In the genomic region with DNA sequence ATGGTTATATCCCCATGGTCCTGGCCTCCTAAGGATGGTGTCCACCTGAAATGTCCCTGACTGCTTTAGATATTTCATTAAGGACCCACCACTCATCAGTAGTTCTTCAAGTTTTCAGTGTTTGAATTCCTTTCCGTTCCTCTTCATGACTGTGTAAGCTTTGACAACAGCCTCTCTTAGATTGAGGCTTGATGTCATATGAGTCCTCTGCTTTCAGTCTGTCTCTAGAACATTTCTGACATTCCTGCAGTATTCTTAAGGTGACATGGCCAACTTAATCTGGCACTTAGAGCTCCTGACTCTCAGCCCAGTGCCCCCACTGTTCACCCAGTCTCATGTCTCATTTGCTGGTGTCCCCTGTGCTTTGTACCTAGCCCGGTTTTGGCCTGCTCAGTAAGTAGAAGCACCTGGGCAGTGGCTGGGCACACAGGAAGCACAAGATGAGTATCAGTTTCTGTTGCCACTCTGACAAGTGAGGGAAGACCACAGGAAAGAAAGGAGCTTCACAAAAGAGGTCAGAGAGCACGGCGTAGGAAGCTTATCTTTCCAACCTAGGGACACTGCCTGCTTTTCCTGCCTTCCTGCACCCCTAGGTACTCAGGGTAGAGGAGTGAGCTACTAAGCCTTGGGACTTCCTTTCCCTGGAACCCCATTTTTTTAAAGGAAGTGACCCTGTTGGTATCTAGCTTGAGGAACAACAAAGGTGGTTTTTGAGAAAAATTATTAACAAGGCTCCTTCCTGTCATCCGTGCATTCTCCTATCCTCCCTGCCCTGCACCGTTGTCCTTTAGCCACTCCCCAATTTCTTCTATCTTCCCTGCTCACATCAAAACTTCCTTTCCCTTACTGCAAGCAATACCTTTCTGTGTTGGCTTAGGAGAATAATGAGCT, we compare ENCODE assay signal across 1 cellular context.
TF ChIP-seq lines count a peak whose summit lies in the region.

No MANE protein-coding gene starts in this region.

TF ChIP-seq in GM12878, 131 proteins besides CTCF, POLR2A, EP300 and RAD21 (continued from another document):
- TF ChIP-seq, protein P1, sequence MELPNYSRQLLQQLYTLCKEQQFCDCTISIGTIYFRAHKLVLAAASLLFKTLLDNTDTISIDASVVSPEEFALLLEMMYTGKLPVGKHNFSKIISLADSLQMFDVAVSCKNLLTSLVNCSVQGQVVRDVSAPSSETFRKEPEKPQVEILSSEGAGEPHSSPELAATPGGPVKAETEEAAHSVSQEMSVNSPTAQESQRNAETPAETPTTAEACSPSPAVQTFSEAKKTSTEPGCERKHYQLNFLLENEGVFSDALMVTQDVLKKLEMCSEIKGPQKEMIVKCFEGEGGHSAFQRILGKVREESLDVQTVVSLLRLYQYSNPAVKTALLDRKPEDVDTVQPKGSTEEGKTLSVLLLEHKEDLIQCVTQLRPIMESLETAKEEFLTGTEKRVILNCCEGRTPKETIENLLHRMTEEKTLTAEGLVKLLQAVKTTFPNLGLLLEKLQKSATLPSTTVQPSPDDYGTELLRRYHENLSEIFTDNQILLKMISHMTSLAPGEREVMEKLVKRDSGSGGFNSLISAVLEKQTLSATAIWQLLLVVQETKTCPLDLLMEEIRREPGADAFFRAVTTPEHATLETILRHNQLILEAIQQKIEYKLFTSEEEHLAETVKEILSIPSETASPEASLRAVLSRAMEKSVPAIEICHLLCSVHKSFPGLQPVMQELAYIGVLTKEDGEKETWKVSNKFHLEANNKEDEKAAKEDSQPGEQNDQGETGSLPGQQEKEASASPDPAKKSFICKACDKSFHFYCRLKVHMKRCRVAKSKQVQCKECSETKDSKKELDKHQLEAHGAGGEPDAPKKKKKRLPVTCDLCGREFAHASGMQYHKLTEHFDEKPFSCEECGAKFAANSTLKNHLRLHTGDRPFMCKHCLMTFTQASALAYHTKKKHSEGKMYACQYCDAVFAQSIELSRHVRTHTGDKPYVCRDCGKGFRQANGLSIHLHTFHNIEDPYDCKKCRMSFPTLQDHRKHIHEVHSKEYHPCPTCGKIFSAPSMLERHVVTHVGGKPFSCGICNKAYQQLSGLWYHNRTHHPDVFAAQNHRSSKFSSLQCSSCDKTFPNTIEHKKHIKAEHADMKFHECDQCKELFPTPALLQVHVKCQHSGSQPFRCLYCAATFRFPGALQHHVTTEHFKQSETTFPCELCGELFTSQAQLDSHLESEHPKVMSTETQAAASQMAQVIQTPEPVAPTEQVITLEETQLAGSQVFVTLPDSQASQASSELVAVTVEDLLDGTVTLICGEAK (IDR thresholded peaks at IDR 0.05; ENCODE audit: borderline replicate concordance) = no peak
- TF ChIP-seq, protein P2, sequence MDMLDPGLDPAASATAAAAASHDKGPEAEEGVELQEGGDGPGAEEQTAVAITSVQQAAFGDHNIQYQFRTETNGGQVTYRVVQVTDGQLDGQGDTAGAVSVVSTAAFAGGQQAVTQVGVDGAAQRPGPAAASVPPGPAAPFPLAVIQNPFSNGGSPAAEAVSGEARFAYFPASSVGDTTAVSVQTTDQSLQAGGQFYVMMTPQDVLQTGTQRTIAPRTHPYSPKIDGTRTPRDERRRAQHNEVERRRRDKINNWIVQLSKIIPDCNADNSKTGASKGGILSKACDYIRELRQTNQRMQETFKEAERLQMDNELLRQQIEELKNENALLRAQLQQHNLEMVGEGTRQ (IDR thresholded peaks at IDR 0.05; ENCODE audit: borderline replicate concordance, low read depth, low read length) = no peak
- TF ChIP-seq ZNF24 (IDR thresholded peaks at IDR 0.05) (no peak), SIN3A (IDR thresholded peaks at IDR 0.05; ENCODE audit: low read depth, low read length) (no peak), NR2C2 (IDR thresholded peaks at IDR 0.05; ENCODE audit: borderline replicate concordance, control insufficient read depth, insufficient read length, low read depth) (no peak), IKZF1 (conservative IDR thresholded peaks at IDR 0.05) (peak; percentile 89), KLF5 (IDR thresholded peaks at IDR 0.05; ENCODE audit: partially characterized antibody) (no peak), ZNF217 (IDR thresholded peaks at IDR 0.05) (no peak), CEBPB (IDR thresholded peaks at IDR 0.05; ENCODE audit: borderline replicate concordance in 1 of 2, low read depth in 2 of 2, low read length in 2 of 2) (no peak), JUNB (IDR thresholded peaks at IDR 0.05) (0 out of 2 replicates have a peak, but pooled peaks have one; percentile 27), MEF2A (IDR thresholded peaks at IDR 0.05; ENCODE audit: insufficient read depth, low read depth, low read length) (no peak), ZNF384 (IDR thresholded peaks at IDR 0.05; ENCODE audit: borderline replicate concordance, low read depth, low read length) (0 out of 2 replicates have a peak, but pooled peaks have one; percentile 13), SPI1 (IDR thresholded peaks at IDR 0.05; ENCODE audit: borderline replicate concordance, insufficient read depth, low read depth, low read length) (peak; percentile 31; the same call in 1 of the 2 replicates), BRCA1 (IDR thresholded peaks at IDR 0.05; ENCODE audit: low read depth, low read length) (no peak), TBL1XR1 (IDR thresholded peaks at IDR 0.05; ENCODE audit: low read depth, low read length) (no peak), GABPA (IDR thresholded peaks at IDR 0.05; ENCODE audit: low read depth) (no peak)
- TF ChIP-seq, protein P3, sequence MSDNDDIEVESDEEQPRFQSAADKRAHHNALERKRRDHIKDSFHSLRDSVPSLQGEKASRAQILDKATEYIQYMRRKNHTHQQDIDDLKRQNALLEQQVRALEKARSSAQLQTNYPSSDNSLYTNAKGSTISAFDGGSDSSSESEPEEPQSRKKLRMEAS (IDR thresholded peaks at IDR 0.05; ENCODE audit: low read depth, low read length) = no peak
- TF ChIP-seq, protein P4, sequence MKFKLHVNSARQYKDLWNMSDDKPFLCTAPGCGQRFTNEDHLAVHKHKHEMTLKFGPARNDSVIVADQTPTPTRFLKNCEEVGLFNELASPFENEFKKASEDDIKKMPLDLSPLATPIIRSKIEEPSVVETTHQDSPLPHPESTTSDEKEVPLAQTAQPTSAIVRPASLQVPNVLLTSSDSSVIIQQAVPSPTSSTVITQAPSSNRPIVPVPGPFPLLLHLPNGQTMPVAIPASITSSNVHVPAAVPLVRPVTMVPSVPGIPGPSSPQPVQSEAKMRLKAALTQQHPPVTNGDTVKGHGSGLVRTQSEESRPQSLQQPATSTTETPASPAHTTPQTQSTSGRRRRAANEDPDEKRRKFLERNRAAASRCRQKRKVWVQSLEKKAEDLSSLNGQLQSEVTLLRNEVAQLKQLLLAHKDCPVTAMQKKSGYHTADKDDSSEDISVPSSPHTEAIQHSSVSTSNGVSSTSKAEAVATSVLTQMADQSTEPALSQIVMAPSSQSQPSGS (IDR thresholded peaks at IDR 0.05; ENCODE audit: low read length) = peak; percentile 30; the same call in 1 of the 2 replicates
- TF ChIP-seq, protein P5, sequence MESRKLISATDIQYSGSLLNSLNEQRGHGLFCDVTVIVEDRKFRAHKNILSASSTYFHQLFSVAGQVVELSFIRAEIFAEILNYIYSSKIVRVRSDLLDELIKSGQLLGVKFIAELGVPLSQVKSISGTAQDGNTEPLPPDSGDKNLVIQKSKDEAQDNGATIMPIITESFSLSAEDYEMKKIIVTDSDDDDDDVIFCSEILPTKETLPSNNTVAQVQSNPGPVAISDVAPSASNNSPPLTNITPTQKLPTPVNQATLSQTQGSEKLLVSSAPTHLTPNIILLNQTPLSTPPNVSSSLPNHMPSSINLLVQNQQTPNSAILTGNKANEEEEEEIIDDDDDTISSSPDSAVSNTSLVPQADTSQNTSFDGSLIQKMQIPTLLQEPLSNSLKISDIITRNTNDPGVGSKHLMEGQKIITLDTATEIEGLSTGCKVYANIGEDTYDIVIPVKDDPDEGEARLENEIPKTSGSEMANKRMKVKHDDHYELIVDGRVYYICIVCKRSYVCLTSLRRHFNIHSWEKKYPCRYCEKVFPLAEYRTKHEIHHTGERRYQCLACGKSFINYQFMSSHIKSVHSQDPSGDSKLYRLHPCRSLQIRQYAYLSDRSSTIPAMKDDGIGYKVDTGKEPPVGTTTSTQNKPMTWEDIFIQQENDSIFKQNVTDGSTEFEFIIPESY (IDR thresholded peaks at IDR 0.05) = no peak
- TF ChIP-seq, protein P6, sequence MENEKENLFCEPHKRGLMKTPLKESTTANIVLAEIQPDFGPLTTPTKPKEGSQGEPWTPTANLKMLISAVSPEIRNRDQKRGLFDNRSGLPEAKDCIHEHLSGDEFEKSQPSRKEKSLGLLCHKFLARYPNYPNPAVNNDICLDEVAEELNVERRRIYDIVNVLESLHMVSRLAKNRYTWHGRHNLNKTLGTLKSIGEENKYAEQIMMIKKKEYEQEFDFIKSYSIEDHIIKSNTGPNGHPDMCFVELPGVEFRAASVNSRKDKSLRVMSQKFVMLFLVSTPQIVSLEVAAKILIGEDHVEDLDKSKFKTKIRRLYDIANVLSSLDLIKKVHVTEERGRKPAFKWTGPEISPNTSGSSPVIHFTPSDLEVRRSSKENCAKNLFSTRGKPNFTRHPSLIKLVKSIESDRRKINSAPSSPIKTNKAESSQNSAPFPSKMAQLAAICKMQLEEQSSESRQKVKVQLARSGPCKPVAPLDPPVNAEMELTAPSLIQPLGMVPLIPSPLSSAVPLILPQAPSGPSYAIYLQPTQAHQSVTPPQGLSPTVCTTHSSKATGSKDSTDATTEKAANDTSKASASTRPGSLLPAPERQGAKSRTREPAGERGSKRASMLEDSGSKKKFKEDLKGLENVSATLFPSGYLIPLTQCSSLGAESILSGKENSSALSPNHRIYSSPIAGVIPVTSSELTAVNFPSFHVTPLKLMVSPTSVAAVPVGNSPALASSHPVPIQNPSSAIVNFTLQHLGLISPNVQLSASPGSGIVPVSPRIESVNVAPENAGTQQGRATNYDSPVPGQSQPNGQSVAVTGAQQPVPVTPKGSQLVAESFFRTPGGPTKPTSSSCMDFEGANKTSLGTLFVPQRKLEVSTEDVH (IDR thresholded peaks at IDR 0.05; ENCODE audit: low read depth, partially characterized antibody) = no peak
